ENCODE assay signal across 11 cellular contexts in the genomic region with DNA sequence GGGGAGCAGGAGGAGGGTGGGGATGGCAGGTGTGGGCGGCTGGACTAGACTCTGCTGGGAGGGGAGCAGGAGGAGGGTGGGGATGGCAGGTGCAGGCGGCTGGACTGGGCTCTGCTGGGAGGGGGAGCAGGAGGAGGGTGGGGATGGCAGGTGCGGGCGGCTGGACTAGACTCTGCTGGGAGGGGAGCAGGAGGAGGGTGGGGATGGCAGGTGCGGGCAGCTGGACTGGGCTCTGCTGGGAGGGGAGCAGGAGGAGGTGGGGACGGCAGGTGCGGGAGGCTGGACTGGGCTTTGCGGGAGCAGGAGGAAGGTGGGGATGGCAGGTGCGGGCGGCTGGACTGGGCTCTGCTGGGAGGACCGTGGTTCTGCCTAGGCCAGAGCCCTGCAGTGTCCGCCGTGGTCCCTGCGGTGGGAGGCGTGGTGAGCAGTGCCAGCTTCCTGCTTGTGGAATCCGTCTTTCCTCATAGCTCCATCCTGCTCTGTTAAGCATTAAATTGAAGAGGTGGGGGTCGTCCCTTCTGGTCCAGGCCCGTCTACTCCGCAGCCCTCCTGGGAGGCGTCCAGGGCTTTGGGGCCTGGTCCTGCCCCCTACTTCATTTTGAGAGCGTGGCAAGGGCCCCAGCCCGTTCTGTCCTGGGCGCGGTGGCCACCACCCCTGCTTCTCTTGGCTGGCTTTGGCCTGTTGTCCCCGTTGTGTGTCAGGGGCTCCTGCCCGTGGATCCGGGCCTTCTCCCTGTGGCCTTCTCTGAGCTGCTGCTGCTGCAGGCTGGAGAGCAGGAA. TPM values are rescaled to one million over a fixed set of nuclear protein-coding genes. Genes with fewer than 3 reads are reported as not detected.
DNase-seq lines count a peak whose midpoint lies in the region; ATAC-seq and TF ChIP-seq lines count a peak whose summit lies in the region.
"Had no signal": no experiment of that assay in that cellular context is flagged by ENCODE, and none has a peak within 500 bp of the region (broad histone marks: within the 10 kb centered on the region; RNA-seq: fewer than 3 reads in every experiment).

No MANE protein-coding gene starts in this region.

- H3K79me2 ChIP-seq in OCI-LY7 (ENCODE audit: insufficient read depth, low read depth, low read length) (peaks cover 56% of the 10 kb centered on the region), hepatocyte (peaks cover 74% of the 10 kb centered on the region)

- H3K4me1 ChIP-seq in OCI-LY7 (ENCODE audit: insufficient read depth, low read length, poor library complexity, severe bottlenecking), result peaks cover 49% of the 10 kb centered on the region
- peaks cover 49% of the 10 kb centered on the region for H3K4me1 ChIP-seq in hepatocyte (ENCODE audit: insufficient read depth)
- H3K4me1 ChIP-seq in upper lobe of right lung, result peaks cover 19% of the 10 kb centered on the region

- H3K9me2 ChIP-seq in OCI-LY7 (ENCODE audit: insufficient read depth, low read length), result no peaks in the 10 kb centered on the region
- no peaks in the 10 kb centered on the region for H3K9me2 ChIP-seq in hepatocyte (replicated peaks; ENCODE audit: insufficient read depth)

- H3K27ac Mint-ChIP-seq in stimulated activated naive CD8-positive, alpha-beta T cell treated with anti-CD3 and anti-CD28 coated beads, Interleukin-15, Interleukin-2, amounts not matched to agents 100 ng/mL and 50 ng/mL, for 24 hours, result peak overlapping the region; percentile 65
- H3K27ac Mint-ChIP-seq: activated CD4-positive, alpha-beta memory T cell treated with anti-CD3 and anti-CD28 coated beads for 36 hours had no signal

- H3K4me3 ChIP-seq in OCI-LY7 (ENCODE audit: low read depth, low read length, poor library complexity, severe bottlenecking), result peak overlapping the region; percentile 24
- no peak overlapping the region for H3K4me3 ChIP-seq in hepatocyte
- H3K4me3 ChIP-seq in upper lobe of right lung, result no peak overlapping the region
- H3K4me3 ChIP-seq: coronary artery had no signal

- H3K27ac ChIP-seq in OCI-LY7 (ENCODE audit: low read depth, low read length, poor library complexity, severe bottlenecking) (peak overlapping the region; percentile 94), hepatocyte (peak overlapping the region; percentile 90), upper lobe of right lung (no peak overlapping the region)
- H3K27ac ChIP-seq: coronary artery had no signal

- no peak overlapping the region for H2AFZ ChIP-seq in OCI-LY7 (ENCODE audit: low read length)
- no peak overlapping the region for H2AFZ ChIP-seq in hepatocyte

- H3K4me1 Mint-ChIP-seq in stimulated activated naive CD8-positive, alpha-beta T cell treated with anti-CD3 and anti-CD28 coated beads, Interleukin-15, Interleukin-2, amounts not matched to agents 100 ng/mL and 50 ng/mL, for 24 hours (ENCODE audit: low read depth), result peaks cover 59% of the 10 kb centered on the region

- peak overlapping the region; percentile 43 for H3K4me3 Mint-ChIP-seq in stimulated activated naive CD8-positive, alpha-beta T cell treated with anti-CD3 and anti-CD28 coated beads, Interleukin-15, Interleukin-2, amounts not matched to agents 100 ng/mL and 50 ng/mL, for 24 hours
- H3K4me3 Mint-ChIP-seq: activated CD4-positive, alpha-beta memory T cell treated with anti-CD3 and anti-CD28 coated beads for 36 hours had no signal

- peaks cover 13% of the 10 kb centered on the region for H3K36me3 Mint-ChIP-seq in stimulated activated naive CD8-positive, alpha-beta T cell treated with anti-CD3 and anti-CD28 coated beads, Interleukin-15, Interleukin-2, amounts not matched to agents 100 ng/mL and 50 ng/mL, for 24 hours (ENCODE audit: low read depth)

- TF ChIP-seq CTCF in OCI-LY7 (conservative IDR thresholded peaks at IDR 0.05; ENCODE audit: low read length) (no peak), hepatocyte (IDR thresholded peaks at IDR 0.05; ENCODE audit: poor library complexity) (no peak), upper lobe of right lung (IDR thresholded peaks at IDR 0.05) (no peak)

- H3K36me3 ChIP-seq in OCI-LY7 (ENCODE audit: insufficient read depth, low read length), result peaks cover 29% of the 10 kb centered on the region
- no peaks in the 10 kb centered on the region for H3K36me3 ChIP-seq in hepatocyte (replicated peaks; ENCODE audit: insufficient read depth, low read depth)
- H3K36me3 ChIP-seq in upper lobe of right lung, result no peaks in the 10 kb centered on the region

- no peak for ATAC-seq in stimulated activated naive CD8-positive, alpha-beta T cell treated with anti-CD3 and anti-CD28 coated beads, Interleukin-15, Interleukin-2, amounts not matched to agents 100 U/mL and 50 U/mL, for 24 hours
- ATAC-seq in upper lobe of right lung (peak; percentile 17), GM18498 (IDR thresholded peaks at IDR 0.05; ENCODE audit: unreplicated experiment) (no peak)

- no peaks in the 10 kb centered on the region for H3K27me3 Mint-ChIP-seq in stimulated activated naive CD8-positive, alpha-beta T cell treated with anti-CD3 and anti-CD28 coated beads, Interleukin-15, Interleukin-2, amounts not matched to agents 100 ng/mL and 50 ng/mL, for 24 hours
- H3K27me3 Mint-ChIP-seq: activated CD4-positive, alpha-beta memory T cell treated with anti-CD3 and anti-CD28 coated beads for 36 hours had no signal

- H3K27me3 ChIP-seq in hepatocyte (no peaks in the 10 kb centered on the region), upper lobe of right lung (no peaks in the 10 kb centered on the region)

- H3K4me2 ChIP-seq in OCI-LY7 (ENCODE audit: low read length) (peak overlapping the region; percentile 95), hepatocyte (peak overlapping the region; percentile 33)

- H3K9me3 Mint-ChIP-seq in stimulated activated naive CD8-positive, alpha-beta T cell treated with anti-CD3 and anti-CD28 coated beads, Interleukin-15, Interleukin-2, amounts not matched to agents 100 ng/mL and 50 ng/mL, for 24 hours, result peaks cover 9% of the 10 kb centered on the region
- H3K9me3 Mint-ChIP-seq: CD8-positive, alpha-beta memory T cell had no signal

- 85% methylated on average over 17 of the region's 27 CpGs for WGBS in hepatocyte (ENCODE audit: low lambda C conversion rate, missing lambda C conversion rate)

- peaks cover 5% of the 10 kb centered on the region; the same call in 1 of the 2 replicates for H3K9me3 ChIP-seq in OCI-LY7 (ENCODE audit: low read length)
- no peaks in the 10 kb centered on the region for H3K9me3 ChIP-seq in hepatocyte (ENCODE audit: low read depth)
- no peaks in the 10 kb centered on the region for H3K9me3 ChIP-seq in upper lobe of right lung

- CTCF ChIA-PET in OCI-LY7 (lab: Charles Lee; ENCODE audit: unreplicated experiment), result no interaction called here

- no TSS peak for BruUV-seq in OCI-LY7 (replicated peaks; lab: Mats Ljungman, UMichigan)

- no peak for DNase-seq in stimulated activated naive CD8-positive, alpha-beta T cell treated with anti-CD3 and anti-CD28 coated beads, Interleukin-15, Interleukin-2, amounts not matched to agents 100 U/mL and 50 U/mL, for 24 hours
- DNase-seq in OCI-LY7 (ENCODE audit: low spot score) (peak; percentile 79), hepatocyte (ENCODE audit: low spot score) (peak; percentile 50), upper lobe of right lung (no peak), dedifferentiated amniotic fluid mesenchymal stem cell (ENCODE audit: extremely low spot score) (no peak), GM19240 (ENCODE audit: insufficient read length, low spot score) (no peak)

- POLR2A ChIA-PET in OCI-LY7 (lab: Charles Lee), result interaction anchor here (0.6 kb wide), 1 partner anchor 156 kb away, joined by 3 read pairs; no protein-coding TSS in a partner anchor

- intact Hi-C loops in OCI-LY7 (cut with micrococcal nuclease; ENCODE audit: unreplicated experiment) (loop anchor here (5.0 kb wide), 1 partner anchor 294 kb away; no protein-coding TSS in a partner anchor), upper lobe of right lung (cut with DNase I) (no loop called here)

- H4K20me1 ChIP-seq in OCI-LY7 (ENCODE audit: insufficient read depth, low read length) (no peaks in the 10 kb centered on the region), hepatocyte (ENCODE audit: insufficient read depth, poor library complexity, severe bottlenecking) (no peaks in the 10 kb centered on the region)

RNA-seq across cellular contexts. Expression of a gene that starts 4.7 kb away (rescaled TPM):
- total RNA-seq in OCI-LY7 (2014; rRNA removed; shearing (Covaris generic)), result 96.9 and 106 TPM in 2 replicates
- 185 and 191 TPM in 2 replicates for total RNA-seq in OCI-LY7 (2022)
- 27.4 and 40.9 TPM in 2 replicates for total RNA-seq in hepatocyte
- 87.7 and 135 TPM in 2 replicates for polyA plus RNA-seq in hepatocyte
- 50.9 TPM for total RNA-seq in upper lobe of right lung

RNA-seq across cellular contexts. Expression of a gene that starts 4.8 kb away (rescaled TPM):
- 288 and 321 TPM in 2 replicates for total RNA-seq in OCI-LY7 (2014; rRNA removed; shearing (Covaris generic))
- total RNA-seq in OCI-LY7 (2022) (164 and 170 TPM in 2 replicates), hepatocyte (162 and 190 TPM in 2 replicates), upper lobe of right lung (55.9 TPM)
- polyA plus RNA-seq in hepatocyte, result 150 and 151 TPM in 2 replicates

RNA-seq across cellular contexts. Expression of a gene that starts 25.3 kb away (rescaled TPM):
- total RNA-seq in OCI-LY7 (2014; rRNA removed; shearing (Covaris generic)), result 0.33 and 0.38 TPM in 2 replicates
- total RNA-seq in OCI-LY7 (2022) (0.13 and 0.17 TPM in 2 replicates), hepatocyte (not detected in 2 replicates), upper lobe of right lung (not detected)
- polyA plus RNA-seq in hepatocyte, result not detected in 2 replicates

RNA-seq across cellular contexts. Expression of a gene that starts 26.8 kb away (rescaled TPM):
- total RNA-seq in OCI-LY7 (2014; rRNA removed; shearing (Covaris generic)), result 0.44 TPM in 1 of 2 replicates, not detected in the other
- total RNA-seq in OCI-LY7 (2022) (0.28 TPM in 1 of 2 replicates, not detected in the other), hepatocyte (0.23 TPM in 1 of 2 replicates, not detected in the other), upper lobe of right lung (not detected)
- not detected in 2 replicates for polyA plus RNA-seq in hepatocyte
- total RNA-seq: activated CD4-positive, alpha-beta memory T cell treated with anti-CD3 and anti-CD28 coated beads for 36 hours; CD8-positive, alpha-beta memory T cell had no signal
- polyA plus RNA-seq: CD8-positive, alpha-beta memory T cell had no signal

RNA-seq across cellular contexts. Expression of a gene that starts 51.2 kb away (rescaled TPM):
- total RNA-seq in OCI-LY7 (2014; rRNA removed; shearing (Covaris generic)), result not detected in 2 replicates
- 0.18 TPM in 1 of 2 replicates, not detected in the other for total RNA-seq in OCI-LY7 (2022)
- not detected in 2 replicates for total RNA-seq in hepatocyte
- 0.15 and 0.57 TPM in 2 replicates for polyA plus RNA-seq in hepatocyte
- total RNA-seq in upper lobe of right lung, result 4.5 TPM
- total RNA-seq: activated CD4-positive, alpha-beta memory T cell treated with anti-CD3 and anti-CD28 coated beads for 36 hours; CD8-positive, alpha-beta memory T cell had no signal

Comparison
In these comparisons a context has a peak if more than half of its experiments do, and no peak if none do; other contexts are left out.
1. DNase-seq: peak in OCI-LY7 (single experiment) and hepatocyte (single experiment); none in stimulated activated naive CD8-positive, alpha-beta T cell treated with anti-CD3 and anti-CD28 coated beads, Interleukin-15, Interleukin-2, amounts not matched to agents 100 U/mL and 50 U/mL, for 24 hours (single experiment), upper lobe of right lung (single experiment), dedifferentiated amniotic fluid mesenchymal stem cell (single experiment) and GM19240 (single experiment).